23 cellular contexts compared by ENCODE assay signal in genomic region chr2:7333970-7334493, GRCh38.
DNase-seq lines count a peak whose midpoint lies in the region; ATAC-seq, FAIRE-seq and TF ChIP-seq lines count a peak whose summit lies in the region.
"Had no signal": no experiment of that assay in that cellular context is flagged by ENCODE, and none has a peak within 500 bp of the region (broad histone marks: within the 10 kb centered on the region; RNA-seq: fewer than 3 reads in every experiment).

No MANE protein-coding gene starts in this region.

- no peak for TF ChIP-seq POLR2A in HepG2 (IDR thresholded peaks at IDR 0.05; ENCODE audit: insufficient read depth in 1 of 2, low read depth in 2 of 2, low read length in 2 of 2)

- no peaks in the 10 kb centered on the region for H3K36me3 ChIP-seq in HepG2 (replicated peaks in 1 of 2; ENCODE audit: control insufficient read depth in 1 of 2, insufficient read depth in 2 of 2, low read length in 2 of 2)

- no peaks in the 10 kb centered on the region for H3K27me3 ChIP-seq in HepG2 (ENCODE audit: control insufficient read depth in 1 of 2, insufficient read depth in 2 of 2, low read length in 2 of 2)

- no peaks in the 10 kb centered on the region for H3K27me3 Mint-ChIP-seq in progenitor cell of endocrine pancreas

- WGBS in HepG2 (ENCODE audit: low lambda C conversion rate), result 41% methylated on average over 5 of the region's 5 CpGs

- no peak overlapping the region for H2AFZ ChIP-seq in HepG2 (ENCODE audit: low read length)

- ATAC-seq in SK-N-SH treated with all-trans-retinoic acid at 6 μM for 48 hours, result peak; percentile 66
- no peak for ATAC-seq in HepG2
- ATAC-seq: A549, GM23338, HCT116 had no signal

- BruUV-seq in HepG2 (replicated peaks; lab: Mats Ljungman, UMichigan), result no TSS peak

- POLR2A ChIA-PET in HepG2 (lab: Yijun Ruan, JAX), result no interaction called here

- no peaks in the 10 kb centered on the region for H3K9me3 ChIP-seq in HepG2 (ENCODE audit: low read length)
- H3K9me3 ChIP-seq: A549 had no signal

- H3K27ac ChIP-seq in HepG2 (ENCODE audit: extremely low read length, insufficient read depth, low read length), result no peak overlapping the region
- H3K27ac ChIP-seq: A549 had no signal

- DNase-seq in NCI-H2171 treated with DMSO at 0.1 percent for 48 hours (lab: John Stamatoyannopoulos, UW), result peak; percentile 12
- no peak for DNase-seq in NCI-H2171 (lab: John Stamatoyannopoulos, UW)
- no peak for DNase-seq in progenitor cell of endocrine pancreas (ENCODE audit: low spot score, unreplicated experiment)
- no peak for DNase-seq in HepG2 (ENCODE audit: low spot score)
- no peak for DNase-seq in epidermal melanocyte (ENCODE audit: insufficient read length, low spot score)
- DNase-seq in islet precursor cell, result no peak
- DNase-seq: 8988T; ACHN; AML-193; C1 segment of cervical spinal cord; Calu3; CD4-positive, alpha-beta memory T cell; COR-L47; DMS53; DMS79 treated with DMSO at 0.1 percent for 48 hours; GF-D8; H9 had no signal

- no peak for TF ChIP-seq RAD21 in HepG2 (CRISPR knock-in tag; IDR thresholded peaks at IDR 0.05)

- H3K4me1 Mint-ChIP-seq in progenitor cell of endocrine pancreas (ENCODE audit: low read depth), result peaks cover 22% of the 10 kb centered on the region

- no peaks in the 10 kb centered on the region for H3K79me2 ChIP-seq in HepG2 (ENCODE audit: insufficient read depth, low read length)

- TF ChIP-seq EP300 in HepG2 (IDR thresholded peaks at IDR 0.05; ENCODE audit: low read depth in 2 of 2, low read length in 2 of 2) (no peak), HepG2 (CRISPR knock-in tag; IDR thresholded peaks at IDR 0.05; ENCODE audit: borderline replicate concordance) (no peak)

- H3K4me2 ChIP-seq in HepG2 (ENCODE audit: low read depth, low read length), result no peak overlapping the region
- H3K4me2 ChIP-seq: A549, GM23338 had no signal

- TF ChIP-seq CTCF in progenitor cell of endocrine pancreas (IDR thresholded peaks at IDR 0.05; ENCODE audit: unreplicated experiment), result no peak
- TF ChIP-seq CTCF in HepG2 (CRISPR knock-in tag; IDR thresholded peaks at IDR 0.05), result no peak

- peak overlapping the region; percentile 59 for H3K27ac Mint-ChIP-seq in progenitor cell of endocrine pancreas
- H3K27ac Mint-ChIP-seq: CD4-positive, alpha-beta memory T cell; GM23338 had no signal

- CTCF ChIA-PET in HepG2 (lab: Yijun Ruan, JAX; ENCODE audit: low intra/inter-chr PET ratio, low total read pairs), result no interaction called here

- no peak overlapping the region for H3K4me3 ChIP-seq in HepG2 (replicated peaks in 1 of 3; ENCODE audit: insufficient read depth in 1 of 3, low read depth in 2 of 3, low read length in 3 of 3)
- H3K4me3 ChIP-seq: A549, GM23338 had no signal

- no peak overlapping the region for H3K9ac ChIP-seq in HepG2 (ENCODE audit: insufficient read depth, low read depth, low read length)

- H3K4me3 Mint-ChIP-seq in progenitor cell of endocrine pancreas (ENCODE audit: low read depth), result no peak overlapping the region
- H3K4me3 Mint-ChIP-seq: CD4-positive, alpha-beta memory T cell; GM23338; H9 had no signal

- H3K4me1 ChIP-seq in HepG2 (ENCODE audit: insufficient read depth, low read length), result no peaks in the 10 kb centered on the region
- H3K4me1 ChIP-seq: A549 had no signal

- H4K20me1 ChIP-seq in HepG2 (ENCODE audit: insufficient read depth, low read length), result no peaks in the 10 kb centered on the region

- intact Hi-C loops in HepG2 (cut with micrococcal nuclease; ENCODE audit: unreplicated experiment), result no loop called here

- peaks cover 1% of the 10 kb centered on the region for H3K36me3 Mint-ChIP-seq in progenitor cell of endocrine pancreas (ENCODE audit: insufficient read depth)
- H3K36me3 Mint-ChIP-seq: CD4-positive, alpha-beta memory T cell had no signal

- FAIRE-seq in HepG2 (lab: Jason Lieb, UNC), result no peak
- FAIRE-seq: GM12891, GM18507 had no signal

- in situ Hi-C loops in HepG2 (cut with HindIII; ENCODE audit: extremely low pct_ligation_motif_present, low pct_unique_long_range_greater_than_20kb), result no loop called here

- H3K9me3 Mint-ChIP-seq in progenitor cell of endocrine pancreas (ENCODE audit: low read depth), result peaks cover 9% of the 10 kb centered on the region

TF ChIP-seq in SK-N-SH treated with all-trans-retinoic acid at 6 μM for 48 hours, 23 proteins besides CTCF, POLR2A, EP300 and RAD21 (continues in another document):
- TF ChIP-seq ISL1 (CRISPR knock-in tag; IDR thresholded peaks at IDR 0.05), result peak; percentile 67
- TF ChIP-seq TSHZ2 (CRISPR knock-in tag; IDR thresholded peaks at IDR 0.05), result peak; percentile 96
- 0 out of 2 replicates have a peak, but pooled peaks have one; percentile 38 for TF ChIP-seq SNAI2 (CRISPR knock-in tag; IDR thresholded peaks at IDR 0.05)
- TF ChIP-seq ZNF8 (CRISPR knock-in tag; IDR thresholded peaks at IDR 0.05), result peak; percentile 30; the same call in 1 of the 2 replicates

TF ChIP-seq in HepG2, 621 proteins besides CTCF, POLR2A, EP300 and RAD21:
- TF ChIP-seq PITX1 (CRISPR knock-in tag; IDR thresholded peaks at IDR 0.05) (no peak), ZNF160 (CRISPR knock-in tag; IDR thresholded peaks at IDR 0.05) (no peak), ZNF709 (CRISPR knock-in tag; IDR thresholded peaks at IDR 0.05) (no peak), TCF7 (IDR thresholded peaks at IDR 0.05; ENCODE audit: low read depth) (no peak), HIVEP1 (CRISPR knock-in tag; IDR thresholded peaks at IDR 0.05) (no peak), ZNF570 (CRISPR knock-in tag; IDR thresholded peaks at IDR 0.05; ENCODE audit: borderline replicate concordance) (no peak), GRHL1 (CRISPR knock-in tag; conservative IDR thresholded peaks at IDR 0.05) (no peak), ZNF674 (CRISPR knock-in tag; IDR thresholded peaks at IDR 0.05; ENCODE audit: low read depth) (no peak)
